In the genomic region with DNA sequence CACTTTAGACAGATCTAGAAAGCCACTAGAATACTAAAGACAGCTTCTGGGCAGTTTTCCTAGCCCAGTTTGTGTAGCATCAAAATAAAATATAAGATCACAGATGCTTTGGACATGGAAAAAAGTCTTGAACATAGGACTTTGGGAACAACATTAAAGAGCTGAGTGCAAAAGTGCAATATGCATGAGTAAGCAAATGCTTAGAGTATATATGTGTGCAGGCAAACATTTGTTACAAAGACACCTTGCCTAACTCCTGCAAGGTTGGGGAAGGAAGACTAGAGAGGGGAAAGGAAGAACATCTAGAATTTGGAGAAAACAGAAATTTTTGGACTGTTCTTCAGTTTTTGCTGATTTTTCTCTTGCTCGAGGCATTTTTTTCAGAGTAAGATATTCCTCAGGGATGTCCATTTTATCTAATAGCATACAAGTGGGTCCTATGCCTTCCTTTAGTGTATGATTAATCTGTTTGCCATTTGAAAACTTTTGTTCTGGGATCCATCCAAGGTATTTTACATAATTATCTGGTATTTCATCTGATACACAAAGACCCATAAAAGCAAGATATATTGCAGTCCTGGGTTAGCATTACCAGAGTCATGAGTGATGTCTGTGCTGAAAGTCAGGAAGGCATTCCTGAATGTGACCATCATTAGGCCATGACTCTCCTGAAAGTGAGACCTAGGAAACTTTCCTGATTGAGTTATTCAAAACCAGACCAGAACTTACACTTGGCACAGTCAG, we compare ENCODE assay signal across 20 cellular contexts.
DNase-seq lines count a peak whose midpoint lies in the region; ATAC-seq and TF ChIP-seq lines count a peak whose summit lies in the region.
"Had no signal": no experiment of that assay in that cellular context is flagged by ENCODE, and none has a peak within 500 bp of the region (broad histone marks: within the 10 kb centered on the region; RNA-seq: fewer than 3 reads in every experiment).

No MANE protein-coding gene starts in this region.

- no peak for TF ChIP-seq RAD21 in SK-N-SH (IDR thresholded peaks at IDR 0.05; ENCODE audit: low read length)

- H3K9ac ChIP-seq in SK-N-SH (peak overlapping the region; percentile 5; the same call in 1 of the 2 replicates), skeletal muscle satellite cell (ENCODE audit: low read depth, low read length) (peak overlapping the region; percentile 47)

- 12% methylated on average over 1 of the region's 1 CpG for WGBS in SK-N-SH (ENCODE audit: low lambda C conversion rate)

- H3K27me3 ChIP-seq in SK-N-SH (ENCODE audit: insufficient read depth) (no peaks in the 10 kb centered on the region), skeletal muscle satellite cell (ENCODE audit: control insufficient read depth, insufficient read depth, low read length) (no peaks in the 10 kb centered on the region), vagina (no peaks in the 10 kb centered on the region)
- H3K27me3 ChIP-seq: adrenal gland had no signal

- peak overlapping the region; percentile 19; the same call in 1 of the 2 replicates for H2AFZ ChIP-seq in SK-N-SH (ENCODE audit: low read depth)

- H3K4me1 ChIP-seq in SK-N-SH (ENCODE audit: control insufficient read depth in 1 of 2, insufficient read depth in 2 of 2, low read depth in 1 of 2, low read length in 1 of 2), result peaks cover 0 to 7% of the 10 kb centered on the region in 2 experiments; a peak in 3 of 4 replicates
- H3K4me1 ChIP-seq in skeletal muscle satellite cell (ENCODE audit: control insufficient read depth, insufficient read depth, low read length), result peaks cover 26% of the 10 kb centered on the region
- no peaks in the 10 kb centered on the region for H3K4me1 ChIP-seq in vagina
- H3K4me1 ChIP-seq: adrenal gland, prostate gland had no signal

- POLR2A ChIA-PET in SK-N-SH (lab: Yijun Ruan, JAX), result no interaction called here

- no peaks in the 10 kb centered on the region for H4K20me1 ChIP-seq in SK-N-SH (ENCODE audit: insufficient read depth)

- H3K4me2 ChIP-seq in SK-N-SH, result peak overlapping the region; percentile 35
- H3K4me2 ChIP-seq in skeletal muscle satellite cell (ENCODE audit: low read length), result peak overlapping the region; percentile 55

- peak overlapping the region; percentile 55 to 68; a peak in 3 of 4 replicates for H3K27ac ChIP-seq in SK-N-SH (ENCODE audit: low read depth in 2 of 2, low read length in 1 of 2)
- H3K27ac ChIP-seq in vagina, result no peak overlapping the region
- H3K27ac ChIP-seq: adrenal gland, dorsolateral prefrontal cortex, prostate gland had no signal

- CTCF ChIA-PET in SK-N-SH (lab: Yijun Ruan, JAX), result no interaction called here

- intact Hi-C loops in vagina (cut with DNase I), result no loop called here

- no peak for ATAC-seq in HG02678 (IDR thresholded peaks at IDR 0.05; ENCODE audit: unreplicated experiment)
- ATAC-seq: Right ventricle myocardium inferior had no signal

- H3K36me3 ChIP-seq in SK-N-SH (replicated peaks in 1 of 2; ENCODE audit: control insufficient read depth in 1 of 2, insufficient read depth in 2 of 2, low read length in 1 of 2), result no peaks in the 10 kb centered on the region
- H3K36me3 ChIP-seq in skeletal muscle satellite cell (ENCODE audit: insufficient read depth, low read length), result no peaks in the 10 kb centered on the region
- H3K36me3 ChIP-seq in vagina, result no peaks in the 10 kb centered on the region
- H3K36me3 ChIP-seq: adrenal gland, prostate gland had no signal

- no peaks in the 10 kb centered on the region for H3K9me2 ChIP-seq in SK-N-SH

- peaks cover 10% of the 10 kb centered on the region; the same call in 1 of the 2 replicates for H3K9me3 ChIP-seq in SK-N-SH
- H3K9me3 ChIP-seq in skeletal muscle satellite cell (replicated peaks; ENCODE audit: low read length), result no peaks in the 10 kb centered on the region
- H3K9me3 ChIP-seq in vagina, result no peaks in the 10 kb centered on the region
- H3K9me3 ChIP-seq: adrenal gland, prostate gland had no signal

- peak; percentile 47 to 98 for TF ChIP-seq EP300 in SK-N-SH (IDR thresholded peaks at IDR 0.05; ENCODE audit: borderline replicate concordance in 1 of 2, low read depth in 1 of 2, low read length in 1 of 2)

- peaks cover 17% of the 10 kb centered on the region for H3F3A ChIP-seq in SK-N-SH (replicated peaks; ENCODE audit: insufficient read depth)

- no peak for TF ChIP-seq POLR2A in vagina (IDR thresholded peaks at IDR 0.05)

- DNase-seq in GM04504 (ENCODE audit: low read depth), result peak; percentile 94
- DNase-seq in SK-N-SH, result no peak
- peak; percentile 39 for DNase-seq in fibroblast of pulmonary artery (ENCODE audit: low read depth)
- DNase-seq in vagina (ENCODE audit: extremely low spot score in 2 of 2), result no peak
- no peak for DNase-seq in activated gamma-delta T cell treated with Interleukin-2 at 50 U/mL for 16 hours
- DNase-seq: activated CD4-positive, alpha-beta T cell treated with anti-CD3 and anti-CD28 coated beads, Interleukin-2, amount 50 U/mL, for 1 hour; activated T-cell treated with anti-CD3 and anti-CD28 coated beads, Interleukin-2, amount 50 U/mL, for 24 hours; adrenal gland; CD4-positive, alpha-beta memory T cell; dorsolateral prefrontal cortex; H9; head of caudate nucleus; Kasumi-1; NCI-H187 treated with DMSO at 0.1 percent for 48 hours; NCI-H774; stimulated activated CD4-positive, alpha-beta T cell treated with anti-CD3 and anti-CD28 coated beads, Interleukin-1b, Interleukin-23, amount 100 ng/mL, for 48 hours had no signal

- TF ChIP-seq CTCF in SK-N-SH (IDR thresholded peaks at IDR 0.05) (no peak), fibroblast of pulmonary artery (IDR thresholded peaks at IDR 0.05; ENCODE audit: low read length, missing control alignments) (no peak), vagina (IDR thresholded peaks at IDR 0.05) (no peak)

- no peak overlapping the region for H3K4me3 ChIP-seq in SK-N-SH (ENCODE audit: low read depth in 2 of 2, low read length in 1 of 2)
- H3K4me3 ChIP-seq in fibroblast of pulmonary artery (replicated peaks; ENCODE audit: low read depth, low read length), result no peak overlapping the region
- peak overlapping the region; percentile 8 for H3K4me3 ChIP-seq in skeletal muscle satellite cell (ENCODE audit: low read length)
- H3K4me3 ChIP-seq in vagina, result no peak overlapping the region
- H3K4me3 ChIP-seq: adrenal gland, dorsolateral prefrontal cortex, prostate gland had no signal

- no peaks in the 10 kb centered on the region for H3K79me2 ChIP-seq in SK-N-SH (ENCODE audit: insufficient read depth)

TF ChIP-seq in SK-N-SH, 30 proteins besides CTCF, POLR2A, EP300 and RAD21 (continues in another document):
- TF ChIP-seq CHD2 (IDR thresholded peaks at IDR 0.05; ENCODE audit: low read length, partially characterized antibody) (no peak), FOXM1 (IDR thresholded peaks at IDR 0.05; ENCODE audit: low read depth) (peak; percentile 92), NFIC (IDR thresholded peaks at IDR 0.05; ENCODE audit: borderline replicate concordance) (peak; percentile 94), TAF1 (IDR thresholded peaks at IDR 0.05; ENCODE audit: borderline replicate concordance, low read depth, low read length) (peak; percentile 11; the same call in 1 of the 2 replicates), RXRA (IDR thresholded peaks at IDR 0.05; ENCODE audit: borderline replicate concordance, low read depth) (no peak; the same call in none of the 2 replicates), RFX5 (IDR thresholded peaks at IDR 0.05; ENCODE audit: low read length) (no peak), YY1 (IDR thresholded peaks at IDR 0.05; ENCODE audit: low read depth) (peak; percentile 56), GATA2 (CRISPR knock-in tag; IDR thresholded peaks at IDR 0.05) (no peak), MXI1 (IDR thresholded peaks at IDR 0.05; ENCODE audit: low read depth, low read length) (no peak)
- TF ChIP-seq, protein P1, sequence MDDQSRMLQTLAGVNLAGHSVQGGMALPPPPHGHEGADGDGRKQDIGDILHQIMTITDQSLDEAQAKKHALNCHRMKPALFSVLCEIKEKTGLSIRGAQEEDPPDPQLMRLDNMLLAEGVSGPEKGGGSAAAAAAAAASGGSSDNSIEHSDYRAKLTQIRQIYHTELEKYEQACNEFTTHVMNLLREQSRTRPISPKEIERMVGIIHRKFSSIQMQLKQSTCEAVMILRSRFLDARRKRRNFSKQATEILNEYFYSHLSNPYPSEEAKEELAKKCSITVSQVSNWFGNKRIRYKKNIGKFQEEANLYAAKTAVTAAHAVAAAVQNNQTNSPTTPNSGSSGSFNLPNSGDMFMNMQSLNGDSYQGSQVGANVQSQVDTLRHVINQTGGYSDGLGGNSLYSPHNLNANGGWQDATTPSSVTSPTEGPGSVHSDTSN (IDR thresholded peaks at IDR 0.05), result peak; percentile 98
- TF ChIP-seq, protein P2, sequence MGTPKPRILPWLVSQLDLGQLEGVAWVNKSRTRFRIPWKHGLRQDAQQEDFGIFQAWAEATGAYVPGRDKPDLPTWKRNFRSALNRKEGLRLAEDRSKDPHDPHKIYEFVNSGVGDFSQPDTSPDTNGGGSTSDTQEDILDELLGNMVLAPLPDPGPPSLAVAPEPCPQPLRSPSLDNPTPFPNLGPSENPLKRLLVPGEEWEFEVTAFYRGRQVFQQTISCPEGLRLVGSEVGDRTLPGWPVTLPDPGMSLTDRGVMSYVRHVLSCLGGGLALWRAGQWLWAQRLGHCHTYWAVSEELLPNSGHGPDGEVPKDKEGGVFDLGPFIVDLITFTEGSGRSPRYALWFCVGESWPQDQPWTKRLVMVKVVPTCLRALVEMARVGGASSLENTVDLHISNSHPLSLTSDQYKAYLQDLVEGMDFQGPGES (IDR thresholded peaks at IDR 0.05; ENCODE audit: low read depth, low read length), result no peak
- TF ChIP-seq, protein P3, sequence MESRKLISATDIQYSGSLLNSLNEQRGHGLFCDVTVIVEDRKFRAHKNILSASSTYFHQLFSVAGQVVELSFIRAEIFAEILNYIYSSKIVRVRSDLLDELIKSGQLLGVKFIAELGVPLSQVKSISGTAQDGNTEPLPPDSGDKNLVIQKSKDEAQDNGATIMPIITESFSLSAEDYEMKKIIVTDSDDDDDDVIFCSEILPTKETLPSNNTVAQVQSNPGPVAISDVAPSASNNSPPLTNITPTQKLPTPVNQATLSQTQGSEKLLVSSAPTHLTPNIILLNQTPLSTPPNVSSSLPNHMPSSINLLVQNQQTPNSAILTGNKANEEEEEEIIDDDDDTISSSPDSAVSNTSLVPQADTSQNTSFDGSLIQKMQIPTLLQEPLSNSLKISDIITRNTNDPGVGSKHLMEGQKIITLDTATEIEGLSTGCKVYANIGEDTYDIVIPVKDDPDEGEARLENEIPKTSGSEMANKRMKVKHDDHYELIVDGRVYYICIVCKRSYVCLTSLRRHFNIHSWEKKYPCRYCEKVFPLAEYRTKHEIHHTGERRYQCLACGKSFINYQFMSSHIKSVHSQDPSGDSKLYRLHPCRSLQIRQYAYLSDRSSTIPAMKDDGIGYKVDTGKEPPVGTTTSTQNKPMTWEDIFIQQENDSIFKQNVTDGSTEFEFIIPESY (IDR thresholded peaks at IDR 0.05; ENCODE audit: borderline replicate concordance, low read depth), result peak; percentile 85; the same call in 1 of the 2 replicates

Comparison
In these comparisons a context has a peak if more than half of its experiments do, and no peak if none do; other contexts are left out.
1. DNase-seq: peak in GM04504 (single experiment) and fibroblast of pulmonary artery (single experiment); none in SK-N-SH (single experiment), vagina (0 of 2) and activated gamma-delta T cell treated with Interleukin-2 at 50 U/mL for 16 hours (single experiment).